Comparison of ENCODE assay signal across 1 cellular context in the genomic region with DNA sequence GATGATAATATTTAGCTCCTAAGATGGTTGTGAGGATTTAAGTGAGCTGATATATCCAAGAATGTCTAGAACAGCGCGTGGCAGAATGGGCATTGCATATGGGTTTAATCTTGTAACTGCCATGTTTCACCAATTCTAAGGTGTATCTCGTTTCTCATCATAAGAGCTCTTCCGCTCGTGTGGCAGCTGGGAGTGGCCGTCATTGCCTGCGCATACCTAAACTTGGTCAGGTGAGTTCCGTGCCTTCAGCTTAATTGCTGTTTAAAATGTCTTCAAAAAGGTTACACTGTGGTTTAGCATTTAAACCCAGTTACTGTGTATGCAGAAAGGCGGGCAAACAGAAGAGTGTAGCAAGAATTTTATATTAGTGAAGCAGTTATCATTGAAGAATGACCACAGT.
TF ChIP-seq lines count a peak whose summit lies in the region.

No MANE protein-coding gene starts in this region.

TF ChIP-seq in H1, 55 proteins besides CTCF, POLR2A, EP300 and RAD21:
- TF ChIP-seq, protein P1, sequence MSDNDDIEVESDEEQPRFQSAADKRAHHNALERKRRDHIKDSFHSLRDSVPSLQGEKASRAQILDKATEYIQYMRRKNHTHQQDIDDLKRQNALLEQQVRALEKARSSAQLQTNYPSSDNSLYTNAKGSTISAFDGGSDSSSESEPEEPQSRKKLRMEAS (IDR thresholded peaks at IDR 0.05), result no peak
- peak; percentile 7 for TF ChIP-seq TAF7 (optimal IDR thresholded peaks at IDR 0.05; ENCODE audit: borderline replicate concordance, low read depth, low read length)
